In genomic region chr10:109963439-109963838, GRCh38 we compare ENCODE assay signal across 1 cellular context.
A peak's percentile ranks its signal among the peaks of the same experiment; 100 is the strongest.
TF ChIP-seq lines count a peak whose summit lies in the region.

No MANE protein-coding gene starts in this region.

TF ChIP-seq in HEK293, 187 proteins besides CTCF, POLR2A, EP300 and RAD21 (continued from another document):
- TF ChIP-seq, protein P1, sequence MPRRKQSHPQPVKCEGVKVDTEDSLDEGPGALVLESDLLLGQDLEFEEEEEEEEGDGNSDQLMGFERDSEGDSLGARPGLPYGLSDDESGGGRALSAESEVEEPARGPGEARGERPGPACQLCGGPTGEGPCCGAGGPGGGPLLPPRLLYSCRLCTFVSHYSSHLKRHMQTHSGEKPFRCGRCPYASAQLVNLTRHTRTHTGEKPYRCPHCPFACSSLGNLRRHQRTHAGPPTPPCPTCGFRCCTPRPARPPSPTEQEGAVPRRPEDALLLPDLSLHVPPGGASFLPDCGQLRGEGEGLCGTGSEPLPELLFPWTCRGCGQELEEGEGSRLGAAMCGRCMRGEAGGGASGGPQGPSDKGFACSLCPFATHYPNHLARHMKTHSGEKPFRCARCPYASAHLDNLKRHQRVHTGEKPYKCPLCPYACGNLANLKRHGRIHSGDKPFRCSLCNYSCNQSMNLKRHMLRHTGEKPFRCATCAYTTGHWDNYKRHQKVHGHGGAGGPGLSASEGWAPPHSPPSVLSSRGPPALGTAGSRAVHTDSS (tag by site-specific recombination; IDR thresholded peaks at IDR 0.05) = no peak
- TF ChIP-seq ZNF354C (tag by site-specific recombination; IDR thresholded peaks at IDR 0.05; ENCODE audit: borderline replicate concordance, low read depth) (no peak), ZNF585B (tag by site-specific recombination; IDR thresholded peaks at IDR 0.05) (peak; percentile 80), ZBTB48 (tag by site-specific recombination; IDR thresholded peaks at IDR 0.05) (no peak), ZBTB7A (tag by site-specific recombination; IDR thresholded peaks at IDR 0.05; ENCODE audit: low read depth) (no peak), ZNF530 (tag by site-specific recombination; IDR thresholded peaks at IDR 0.05; ENCODE audit: low read depth) (no peak), ZNF302 (tag by site-specific recombination; IDR thresholded peaks at IDR 0.05; ENCODE audit: low read depth) (no peak)
- TF ChIP-seq, protein P2, sequence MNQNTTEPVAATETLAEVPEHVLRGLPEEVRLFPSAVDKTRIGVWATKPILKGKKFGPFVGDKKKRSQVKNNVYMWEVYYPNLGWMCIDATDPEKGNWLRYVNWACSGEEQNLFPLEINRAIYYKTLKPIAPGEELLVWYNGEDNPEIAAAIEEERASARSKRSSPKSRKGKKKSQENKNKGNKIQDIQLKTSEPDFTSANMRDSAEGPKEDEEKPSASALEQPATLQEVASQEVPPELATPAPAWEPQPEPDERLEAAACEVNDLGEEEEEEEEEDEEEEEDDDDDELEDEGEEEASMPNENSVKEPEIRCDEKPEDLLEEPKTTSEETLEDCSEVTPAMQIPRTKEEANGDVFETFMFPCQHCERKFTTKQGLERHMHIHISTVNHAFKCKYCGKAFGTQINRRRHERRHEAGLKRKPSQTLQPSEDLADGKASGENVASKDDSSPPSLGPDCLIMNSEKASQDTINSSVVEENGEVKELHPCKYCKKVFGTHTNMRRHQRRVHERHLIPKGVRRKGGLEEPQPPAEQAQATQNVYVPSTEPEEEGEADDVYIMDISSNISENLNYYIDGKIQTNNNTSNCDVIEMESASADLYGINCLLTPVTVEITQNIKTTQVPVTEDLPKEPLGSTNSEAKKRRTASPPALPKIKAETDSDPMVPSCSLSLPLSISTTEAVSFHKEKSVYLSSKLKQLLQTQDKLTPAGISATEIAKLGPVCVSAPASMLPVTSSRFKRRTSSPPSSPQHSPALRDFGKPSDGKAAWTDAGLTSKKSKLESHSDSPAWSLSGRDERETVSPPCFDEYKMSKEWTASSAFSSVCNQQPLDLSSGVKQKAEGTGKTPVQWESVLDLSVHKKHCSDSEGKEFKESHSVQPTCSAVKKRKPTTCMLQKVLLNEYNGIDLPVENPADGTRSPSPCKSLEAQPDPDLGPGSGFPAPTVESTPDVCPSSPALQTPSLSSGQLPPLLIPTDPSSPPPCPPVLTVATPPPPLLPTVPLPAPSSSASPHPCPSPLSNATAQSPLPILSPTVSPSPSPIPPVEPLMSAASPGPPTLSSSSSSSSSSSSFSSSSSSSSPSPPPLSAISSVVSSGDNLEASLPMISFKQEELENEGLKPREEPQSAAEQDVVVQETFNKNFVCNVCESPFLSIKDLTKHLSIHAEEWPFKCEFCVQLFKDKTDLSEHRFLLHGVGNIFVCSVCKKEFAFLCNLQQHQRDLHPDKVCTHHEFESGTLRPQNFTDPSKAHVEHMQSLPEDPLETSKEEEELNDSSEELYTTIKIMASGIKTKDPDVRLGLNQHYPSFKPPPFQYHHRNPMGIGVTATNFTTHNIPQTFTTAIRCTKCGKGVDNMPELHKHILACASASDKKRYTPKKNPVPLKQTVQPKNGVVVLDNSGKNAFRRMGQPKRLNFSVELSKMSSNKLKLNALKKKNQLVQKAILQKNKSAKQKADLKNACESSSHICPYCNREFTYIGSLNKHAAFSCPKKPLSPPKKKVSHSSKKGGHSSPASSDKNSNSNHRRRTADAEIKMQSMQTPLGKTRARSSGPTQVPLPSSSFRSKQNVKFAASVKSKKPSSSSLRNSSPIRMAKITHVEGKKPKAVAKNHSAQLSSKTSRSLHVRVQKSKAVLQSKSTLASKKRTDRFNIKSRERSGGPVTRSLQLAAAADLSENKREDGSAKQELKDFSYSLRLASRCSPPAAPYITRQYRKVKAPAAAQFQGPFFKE (tag by site-specific recombination; IDR thresholded peaks at IDR 0.05; ENCODE audit: borderline replicate concordance) = no peak
TF ChIP-seq in HEK293: peak in this region for 2.
